Comparison of ENCODE assay signal across 26 cellular contexts in the genomic region with DNA sequence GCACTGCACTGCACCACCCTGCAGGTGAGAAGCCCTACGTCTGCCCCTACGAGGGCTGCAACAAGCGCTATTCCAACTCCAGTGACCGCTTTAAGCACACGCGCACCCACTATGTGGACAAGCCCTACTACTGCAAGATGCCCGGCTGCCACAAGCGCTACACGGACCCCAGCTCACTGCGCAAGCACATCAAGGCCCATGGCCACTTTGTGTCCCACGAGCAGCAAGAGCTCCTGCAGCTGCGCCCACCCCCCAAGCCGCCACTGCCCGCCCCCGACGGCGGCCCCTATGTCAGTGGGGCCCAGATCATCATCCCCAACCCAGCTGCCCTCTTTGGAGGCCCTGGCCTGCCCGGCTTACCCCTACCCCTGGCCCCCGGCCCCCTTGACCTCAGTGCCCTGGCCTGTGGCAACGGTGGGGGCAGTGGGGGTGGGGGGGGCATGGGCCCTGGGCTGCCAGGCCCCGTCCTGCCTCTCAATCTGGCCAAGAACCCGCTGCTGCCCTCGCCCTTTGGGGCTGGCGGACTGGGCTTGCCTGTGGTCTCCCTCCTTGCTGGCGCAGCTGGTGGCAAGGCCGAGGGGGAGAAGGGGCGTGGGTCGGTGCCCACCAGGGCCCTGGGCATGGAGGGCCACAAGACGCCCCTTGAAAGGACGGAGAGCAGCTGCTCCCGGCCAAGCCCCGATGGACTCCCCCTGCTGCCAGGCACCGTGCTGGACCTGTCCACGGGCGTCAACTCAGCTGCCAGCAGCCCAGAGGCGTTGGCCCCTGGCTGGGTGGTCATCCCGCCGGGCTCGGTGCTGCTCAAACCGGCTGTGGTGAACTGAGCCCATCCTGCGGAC. TPM values are rescaled to one million over a fixed set of nuclear protein-coding genes. Genes with fewer than 3 reads are reported as not detected.
"Had no signal": no experiment of that assay in that cellular context is flagged by ENCODE, and none has a peak within 500 bp of the region (broad histone marks: within the 10 kb centered on the region; RNA-seq: fewer than 3 reads in every experiment).

No MANE protein-coding gene starts in this region.

- H3K9me3 ChIP-seq: ascending aorta, gastrocnemius medialis, right lobe of liver, suprapubic skin, tibial artery had no signal

- H3K4me3 ChIP-seq: ascending aorta, cardiac muscle cell, coronary artery, dorsolateral prefrontal cortex, gastrocnemius medialis, right lobe of liver, skin epidermis, suprapubic skin, tibial artery had no signal

- DNase-seq: activated CD4-positive, alpha-beta T cell treated with anti-CD3 and anti-CD28 coated beads, Interleukin-2, amount 50 U/mL, for 4 hours; activated naive CD4-positive, alpha-beta T cell; activated T-cell treated with anti-CD3 and anti-CD28 coated beads for 4 hours; activated T-cell treated with anti-CD3 and anti-CD28 coated beads, Interleukin-2, amount 50 U/mL, for 72 hours; dorsolateral prefrontal cortex; effector memory CD4-positive, alpha-beta T cell; erythroblast; gastrocnemius medialis; glutamatergic neuron; islet precursor cell; left cardiac atrium; natural killer cell; stimulated activated CD4-positive, alpha-beta T cell treated with anti-CD3 and anti-CD28 coated beads, Interleukin-4, amount 100 ng/mL, for 24 hours had no signal

- H3K27ac ChIP-seq: coronary artery, gastrocnemius medialis, right lobe of liver, skin epidermis, suprapubic skin had no signal

- H3K27ac Mint-ChIP-seq: activated naive CD8-positive, alpha-beta T cell; activated T-cell treated with anti-CD3 and anti-CD28 coated beads, Interleukin-2, amount 50 U/mL, for 72 hours; memory B cell; natural killer cell; stimulated activated effector memory CD8-positive, alpha-beta T cell treated with anti-CD3 and anti-CD28 coated beads, Interleukin-12 subunit alpha, Interleukin-12 subunit beta, amount 100 ng/mL, for 72 hours; WTC11 had no signal

- ATAC-seq: activated T-cell treated with anti-CD3 and anti-CD28 coated beads, Interleukin-2, amount 50 U/mL, for 72 hours; gastrocnemius medialis; left cardiac atrium; natural killer cell; stimulated activated effector memory CD8-positive, alpha-beta T cell treated with anti-CD3 and anti-CD28 coated beads, Interleukin-12 subunit alpha, Interleukin-12 subunit beta, amount 100 ng/mL, for 72 hours; WTC11 had no signal

- H3K9me3 Mint-ChIP-seq: activated T-cell treated with anti-CD3 and anti-CD28 coated beads, Interleukin-2, amount 50 U/mL, for 72 hours; brain; memory B cell; natural killer cell; stimulated activated effector memory CD8-positive, alpha-beta T cell treated with anti-CD3 and anti-CD28 coated beads, Interleukin-12 subunit alpha, Interleukin-12 subunit beta, amount 100 ng/mL, for 72 hours; WTC11 had no signal

- H3K4me3 Mint-ChIP-seq: activated naive CD8-positive, alpha-beta T cell; activated T-cell treated with anti-CD3 and anti-CD28 coated beads, Interleukin-2, amount 50 U/mL, for 72 hours; brain; memory B cell; natural killer cell; stimulated activated effector memory CD8-positive, alpha-beta T cell treated with anti-CD3 and anti-CD28 coated beads, Interleukin-12 subunit alpha, Interleukin-12 subunit beta, amount 100 ng/mL, for 72 hours; WTC11 had no signal

- H3K36me3 Mint-ChIP-seq: activated naive CD8-positive, alpha-beta T cell; memory B cell; natural killer cell had no signal

- H3K4me1 ChIP-seq: right lobe of liver had no signal

- H3K27me3 Mint-ChIP-seq: activated naive CD8-positive, alpha-beta T cell; brain; memory B cell had no signal

- H3K4me1 Mint-ChIP-seq: memory B cell; natural killer cell; stimulated activated effector memory CD8-positive, alpha-beta T cell treated with anti-CD3 and anti-CD28 coated beads, Interleukin-12 subunit alpha, Interleukin-12 subunit beta, amount 100 ng/mL, for 72 hours; WTC11 had no signal

RNA-seq across cellular contexts. Expression of a gene that starts 34.7 kb away (rescaled TPM):
- total RNA-seq: activated T-cell treated with anti-CD3 and anti-CD28 coated beads, Interleukin-2, amount 50 U/mL, for 72 hours; T-helper 1 cell treated with Interleukin-12 subunit alpha and Interleukin-12 subunit beta and Interleukin-4 antibody, amounts not matched to agents 30 ng/mL and 1 ng/mL, for 36 hours had no signal
